ENCODE assay signal across 8 cellular contexts in the genomic region with DNA sequence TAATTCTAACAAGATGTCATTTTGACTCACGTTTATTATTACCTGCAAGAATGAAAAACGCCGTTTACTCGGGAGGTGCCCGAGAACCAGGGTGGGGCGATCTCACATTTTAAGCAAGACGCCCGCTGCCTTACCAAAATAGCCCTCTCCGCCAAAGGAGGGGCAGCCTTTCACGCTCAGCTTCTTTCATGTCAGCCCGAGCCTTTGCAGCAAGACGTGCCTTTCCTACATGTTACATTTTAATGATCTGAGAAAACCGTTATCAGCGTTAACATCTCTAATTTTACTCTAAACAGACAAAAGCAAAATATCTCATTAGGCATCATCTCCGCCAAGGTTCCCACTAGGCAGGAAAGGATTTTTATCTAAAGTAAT. TPM values are rescaled to one million over a fixed set of nuclear protein-coding genes. Genes with fewer than 3 reads are reported as not detected.
DNase-seq lines count a peak whose midpoint lies in the region; ATAC-seq, FAIRE-seq and TF ChIP-seq lines count a peak whose summit lies in the region.

No MANE protein-coding gene starts in this region.

- peak; percentile 9 for ATAC-seq in HG02763 (IDR thresholded peaks at IDR 0.05; ENCODE audit: unreplicated experiment)
- no peak for ATAC-seq in GM21576 (IDR thresholded peaks at IDR 0.05; ENCODE audit: unreplicated experiment)
- ATAC-seq in GM21390 (IDR thresholded peaks at IDR 0.05; ENCODE audit: unreplicated experiment): no peak
- no peak for ATAC-seq in HG02610 (IDR thresholded peaks at IDR 0.05; ENCODE audit: unreplicated experiment)

- CTCF ChIA-PET in H1 (lab: Charles Lee; ENCODE audit: partially characterized antibody): interaction anchor here (2.6 to 16.3 kb wide), 2 partner anchors 99 to 181 kb away, joined by 17 to 234 read pairs; no protein-coding TSS in a partner anchor

- no peaks in the 10 kb centered on the region for H3K79me1 ChIP-seq in H1 (ENCODE audit: low read depth, low read length)

- H4K5ac ChIP-seq in H1 (ENCODE audit: insufficient read length, low read depth, low read length): no peak overlapping the region

- TF ChIP-seq CTCF in H1 (IDR thresholded peaks at IDR 0.05; ENCODE audit: control extremely low read depth in 1 of 3, insufficient read depth in 1 of 3, low read depth in 1 of 3, low read length in 3 of 3) (no peak), retinal pigment epithelial cell (conservative IDR thresholded peaks at IDR 0.05; ENCODE audit: low read depth, low read length) (no peak)

- no peak overlapping the region for H3K23ac ChIP-seq in H1 (ENCODE audit: insufficient read length)

- H4K20me1 ChIP-seq in H1 (replicated peaks in 1 of 2; ENCODE audit: control insufficient read depth in 1 of 2, insufficient read depth in 2 of 2, low read length in 2 of 2): peaks cover 5 to 7% of the 10 kb centered on the region in 2 experiments

- peaks cover 4 to 26% (median 22%) of the 10 kb centered on the region in 4 experiments; a peak in 6 of 7 replicates for H3K27me3 ChIP-seq in H1 (replicated peaks in 1 of 4; ENCODE audit: control insufficient read depth in 3 of 4, extremely low read depth in 1 of 4, insufficient read depth in 3 of 4, low read length in 3 of 4)

- no peaks in the 10 kb centered on the region for H3K9me3 ChIP-seq in H1 (ENCODE audit: insufficient read depth in 2 of 2, low read depth in 1 of 2, low read length in 1 of 2)

- DNase-seq in activated CD4-positive, alpha-beta T cell treated with anti-CD3 and anti-CD28 coated beads for 4 hours: peak; percentile 54 to 57
- DNase-seq in H1 (ENCODE audit: low read depth in 1 of 2, low spot score in 2 of 2) (no peak), retinal pigment epithelial cell (ENCODE audit: low read depth) (no peak), Ammon's horn (ENCODE audit: low spot score) (no peak)

- POLR2A ChIA-PET in H1 (lab: Charles Lee; ENCODE audit: partially characterized antibody): no interaction called here

- H3K4me3 ChIP-seq in H1 (ENCODE audit: extremely low read depth in 1 of 4, insufficient read depth in 2 of 4, low read depth in 3 of 4, low read length in 4 of 4) (peak overlapping the region; percentile 44 to 73 (median 62)), retinal pigment epithelial cell (ENCODE audit: low read length) (peak overlapping the region; percentile 59)

- H2BK12ac ChIP-seq in H1 (ENCODE audit: low read depth, low read length): no peak overlapping the region

- no peak overlapping the region for H4K8ac ChIP-seq in H1 (ENCODE audit: extremely low read depth, insufficient read depth, low read length)

- H3K18ac ChIP-seq in H1 (ENCODE audit: extremely low read depth, low read length): no peak overlapping the region

- no peak overlapping the region for H2AK5ac ChIP-seq in H1 (ENCODE audit: low read depth, low read length)

- H3K9ac ChIP-seq in H1 (replicated peaks in 1 of 4; ENCODE audit: extremely low read depth in 1 of 4, low read depth in 3 of 4, low read length in 3 of 4): no peak overlapping the region

- no peak overlapping the region for H3K4ac ChIP-seq in H1 (replicated peaks; ENCODE audit: insufficient read length, low read depth, low read length)

- H3K14ac ChIP-seq in H1 (ENCODE audit: insufficient read length): no peak overlapping the region

- no peak overlapping the region for H2BK15ac ChIP-seq in H1 (ENCODE audit: low read length)

- H2BK120ac ChIP-seq in H1 (replicated peaks; ENCODE audit: low read depth, low read length): no peak overlapping the region

- no peak overlapping the region for H2AFZ ChIP-seq in H1 (ENCODE audit: low read length)

- H3K36me3 ChIP-seq in H1 (ENCODE audit: control insufficient read depth in 2 of 4, insufficient read depth in 4 of 4, low read length in 3 of 4): no peaks in the 10 kb centered on the region; a peak in 1 of 8 replicates

- H2BK20ac ChIP-seq in H1 (ENCODE audit: low read length): no peak overlapping the region

- FAIRE-seq in H1 (lab: Jason Lieb, UNC): peak; percentile 58

- H3K4me1 ChIP-seq in H1 (replicated peaks in 1 of 4; ENCODE audit: control insufficient read depth in 3 of 4, insufficient read depth in 4 of 4, low read length in 3 of 4): peaks cover 8 to 17% (median 12%) of the 10 kb centered on the region in 4 experiments

- H3K23me2 ChIP-seq in H1 (ENCODE audit: low read depth, low read length): peaks cover 19% of the 10 kb centered on the region

- H3K79me2 ChIP-seq in H1 (ENCODE audit: control insufficient read depth in 1 of 2, insufficient read depth in 2 of 2, low read length in 2 of 2): no peaks in the 10 kb centered on the region

- H3K4me2 ChIP-seq in H1 (ENCODE audit: insufficient read depth in 1 of 2, low read depth in 2 of 2, low read length in 2 of 2): peak overlapping the region; percentile 99

- no peak overlapping the region for H2BK5ac ChIP-seq in H1 (ENCODE audit: low read depth, low read length)

- TF ChIP-seq POLR2A in H1 (IDR thresholded peaks at IDR 0.05; ENCODE audit: control extremely low read depth in 1 of 2, low read depth in 2 of 2, low read length in 2 of 2): no peak

- 10% methylated on average over 15 of the region's 15 CpGs; no CpG with 5 or more reads in 1 of the 2 experiments for WGBS in H1 (ENCODE audit: extremely low coverage in 1 of 2, insufficient coverage in 1 of 2, insufficient read length in 1 of 2, insufficient replicate concordance in 2 of 2, low coverage in 1 of 2, low lambda C conversion rate in 2 of 2, missing lambda C conversion rate in 1 of 2), 2 experiments

- peak in 1 of 2 experiments; percentile 15; a peak in 1 of 4 replicates for TF ChIP-seq RAD21 in H1 (IDR thresholded peaks at IDR 0.05 in 1 of 2, conservative IDR thresholded peaks at IDR 0.05 in 1 of 2; ENCODE audit: low read depth in 2 of 2, low read length in 2 of 2)

- no peak for TF ChIP-seq EP300 in H1 (IDR thresholded peaks at IDR 0.05; ENCODE audit: borderline replicate concordance in 1 of 2, low read depth in 2 of 2, low read length in 2 of 2)

- H3K56ac ChIP-seq in H1 (replicated peaks; ENCODE audit: insufficient read length, low read depth, low read length): no peak overlapping the region

- H3K27ac ChIP-seq in H1 (ENCODE audit: low read depth, low read length): no peak overlapping the region

- H4K91ac ChIP-seq in H1 (replicated peaks; ENCODE audit: insufficient read length, low read length): no peak overlapping the region

TF ChIP-seq in H1, 55 proteins besides CTCF, POLR2A, EP300 and RAD21:
- TF ChIP-seq SUZ12 (IDR thresholded peaks at IDR 0.05; ENCODE audit: low read length): no peak
- no peak for TF ChIP-seq NRF1 (IDR thresholded peaks at IDR 0.05; ENCODE audit: low read depth, low read length)
- TF ChIP-seq SIX5 (IDR thresholded peaks at IDR 0.05; ENCODE audit: low read depth, low read length): no peak
- TF ChIP-seq SP1 (IDR thresholded peaks at IDR 0.05; ENCODE audit: low read depth, low read length): no peak
- no peak for TF ChIP-seq CREB1 (IDR thresholded peaks at IDR 0.05)
- no peak; the same call in 1 of the 2 replicates for TF ChIP-seq KDM1A (IDR thresholded peaks at IDR 0.05; ENCODE audit: borderline replicate concordance, low read length)
- no peak for TF ChIP-seq MAFK (IDR thresholded peaks at IDR 0.05; ENCODE audit: low read depth, low read length)
- no peak for TF ChIP-seq GABPA (IDR thresholded peaks at IDR 0.05; ENCODE audit: borderline replicate concordance, insufficient read depth, low read length)
- TF ChIP-seq, protein P1, sequence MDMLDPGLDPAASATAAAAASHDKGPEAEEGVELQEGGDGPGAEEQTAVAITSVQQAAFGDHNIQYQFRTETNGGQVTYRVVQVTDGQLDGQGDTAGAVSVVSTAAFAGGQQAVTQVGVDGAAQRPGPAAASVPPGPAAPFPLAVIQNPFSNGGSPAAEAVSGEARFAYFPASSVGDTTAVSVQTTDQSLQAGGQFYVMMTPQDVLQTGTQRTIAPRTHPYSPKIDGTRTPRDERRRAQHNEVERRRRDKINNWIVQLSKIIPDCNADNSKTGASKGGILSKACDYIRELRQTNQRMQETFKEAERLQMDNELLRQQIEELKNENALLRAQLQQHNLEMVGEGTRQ (IDR thresholded peaks at IDR 0.05; ENCODE audit: low read length): no peak
- TF ChIP-seq SRF (IDR thresholded peaks at IDR 0.05; ENCODE audit: low read depth, low read length): no peak
- TF ChIP-seq, protein P2, sequence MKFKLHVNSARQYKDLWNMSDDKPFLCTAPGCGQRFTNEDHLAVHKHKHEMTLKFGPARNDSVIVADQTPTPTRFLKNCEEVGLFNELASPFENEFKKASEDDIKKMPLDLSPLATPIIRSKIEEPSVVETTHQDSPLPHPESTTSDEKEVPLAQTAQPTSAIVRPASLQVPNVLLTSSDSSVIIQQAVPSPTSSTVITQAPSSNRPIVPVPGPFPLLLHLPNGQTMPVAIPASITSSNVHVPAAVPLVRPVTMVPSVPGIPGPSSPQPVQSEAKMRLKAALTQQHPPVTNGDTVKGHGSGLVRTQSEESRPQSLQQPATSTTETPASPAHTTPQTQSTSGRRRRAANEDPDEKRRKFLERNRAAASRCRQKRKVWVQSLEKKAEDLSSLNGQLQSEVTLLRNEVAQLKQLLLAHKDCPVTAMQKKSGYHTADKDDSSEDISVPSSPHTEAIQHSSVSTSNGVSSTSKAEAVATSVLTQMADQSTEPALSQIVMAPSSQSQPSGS (IDR thresholded peaks at IDR 0.05; ENCODE audit: low read length): no peak
- TF ChIP-seq BCL11A (IDR thresholded peaks at IDR 0.05; ENCODE audit: low read depth in 2 of 2, low read length in 2 of 2): no peak
- no peak for TF ChIP-seq SP4 (IDR thresholded peaks at IDR 0.05; ENCODE audit: low read length)
- no peak for TF ChIP-seq EZH2 (IDR thresholded peaks at IDR 0.05; ENCODE audit: low read depth, low read length, severe bottlenecking)
- TF ChIP-seq KDM5A (IDR thresholded peaks at IDR 0.05; ENCODE audit: low read length): no peak

RNA-seq across cellular contexts. Expression of a gene that starts 2.0 kb away (rescaled TPM):
- total RNA-seq in H1 (2021; fragmentation: NEBNext Ultra II Directional; extraction: Animal tissue kit (Norgen Biotek cat#: 25700)): 5.9 and 8.0 TPM in 2 replicates
- 1.8 and 1.9 TPM in 2 replicates for polyA plus RNA-seq in H1 (2011; rRNA removed)
- 1.6 TPM for polyA plus RNA-seq in H1 (2011; cell fraction: cytosol; rRNA removed)
- polyA plus RNA-seq in H1 (2011; cell fraction: nucleus; rRNA removed): 3.7 TPM
- polyA plus RNA-seq in H1 (2012, experiment 1 of 2): 1.8 to 3.4 TPM (median 2.7 TPM) in 4 replicates
- polyA plus RNA-seq in H1 (2012, experiment 2 of 2): 0.37 TPM
- polyA plus RNA-seq in H1 (2013, experiment 1 of 2): 1.2 TPM
- polyA plus RNA-seq in H1 (2013, experiment 2 of 2): 0.88 TPM
- polyA minus RNA-seq in H1 (2011; rRNA and poly(A)+ RNA removed): 6.7 and 10.3 TPM in 2 replicates
- 2.6 TPM for polyA minus RNA-seq in H1 (2011; cell fraction: cytosol; rRNA and poly(A)+ RNA removed)
- 23.8 TPM for polyA minus RNA-seq in H1 (2011; cell fraction: nucleus; rRNA and poly(A)+ RNA removed)

Comparison
In these comparisons a context has a peak if more than half of its experiments do, and no peak if none do; other contexts are left out.
1. DNase-seq: peak in activated CD4-positive, alpha-beta T cell treated with anti-CD3 and anti-CD28 coated beads for 4 hours (2 of 2); none in H1 (0 of 2), retinal pigment epithelial cell (single experiment) and Ammon's horn (single experiment).